8 cellular contexts compared by ENCODE assay signal in genomic region chr4:3388461-3389185, GRCh38. TPM values are rescaled to one million over a fixed set of nuclear protein-coding genes. Genes with fewer than 3 reads are reported as not detected.
DNase-seq lines count a peak whose midpoint lies in the region; ATAC-seq and TF ChIP-seq lines count a peak whose summit lies in the region.

No MANE protein-coding gene starts in this region.

- H3K4me1 ChIP-seq in RWPE2 (ENCODE audit: insufficient read depth, poor library complexity, severe bottlenecking), result peaks cover 19% of the 10 kb centered on the region

- ATAC-seq in GM18520 (IDR thresholded peaks at IDR 0.05; ENCODE audit: unreplicated experiment) (peak; percentile 58), HG02981 (IDR thresholded peaks at IDR 0.05; ENCODE audit: unreplicated experiment) (peak; percentile 65), RWPE2 (ENCODE audit: low read depth) (peak; percentile 34)
- no peak for ATAC-seq in activated T-cell treated with anti-CD3 and anti-CD28 coated beads, Interleukin-2, amount 50 U/mL, for 72 hours (replicated peaks in 1 of 2)

- no peaks in the 10 kb centered on the region for H3K36me3 Mint-ChIP-seq in activated naive CD4-positive, alpha-beta T cell treated with anti-CD3 and anti-CD28 coated beads for 36 hours (ENCODE audit: low read depth)
- peaks cover 0 to 1% of the 10 kb centered on the region in 2 donors for H3K36me3 Mint-ChIP-seq in activated T-cell treated with anti-CD3 and anti-CD28 coated beads, Interleukin-2, amount 50 U/mL, for 72 hours (ENCODE audit: insufficient read depth in 2 of 2)

- no peak overlapping the region for H3K27ac Mint-ChIP-seq in activated naive CD4-positive, alpha-beta T cell treated with anti-CD3 and anti-CD28 coated beads for 36 hours
- no peak overlapping the region for H3K27ac Mint-ChIP-seq in activated T-cell treated with anti-CD3 and anti-CD28 coated beads, Interleukin-2, amount 50 U/mL, for 72 hours

- no peaks in the 10 kb centered on the region for H3K27me3 ChIP-seq in RWPE2 (ENCODE audit: insufficient read depth, poor library complexity, severe bottlenecking)

- intact Hi-C loops in activated naive CD4-positive, alpha-beta T cell treated with anti-CD3 and anti-CD28 coated beads for 36 hours (cut with micrococcal nuclease), result no loop called here

- no peak overlapping the region for H3K4me3 Mint-ChIP-seq in activated naive CD4-positive, alpha-beta T cell treated with anti-CD3 and anti-CD28 coated beads for 36 hours
- H3K4me3 Mint-ChIP-seq in activated T-cell treated with anti-CD3 and anti-CD28 coated beads, Interleukin-2, amount 50 U/mL, for 72 hours, result peak overlapping the region in 1 of 2 donors; percentile 15

- H3K9me3 ChIP-seq in RWPE2 (ENCODE audit: severe bottlenecking), result no peaks in the 10 kb centered on the region

- H3K4me1 Mint-ChIP-seq in activated naive CD4-positive, alpha-beta T cell treated with anti-CD3 and anti-CD28 coated beads for 36 hours (ENCODE audit: low read depth), result peaks cover 18% of the 10 kb centered on the region
- peaks cover 21% of the 10 kb centered on the region for H3K4me1 Mint-ChIP-seq in activated T-cell treated with anti-CD3 and anti-CD28 coated beads, Interleukin-2, amount 50 U/mL, for 72 hours (ENCODE audit: low read depth)

- H3K4me3 ChIP-seq in RWPE2 (ENCODE audit: severe bottlenecking), result peak overlapping the region; percentile 25
- peak overlapping the region; percentile 26 to 49 for H3K4me3 ChIP-seq in foreskin fibroblast (ENCODE audit: low read depth in 1 of 2, low read length in 2 of 2)
- H3K4me3 ChIP-seq in retinal pigment epithelial cell (ENCODE audit: low read length), result peak overlapping the region; percentile 32

- no peak for TF ChIP-seq CTCF in RWPE2 (IDR thresholded peaks at IDR 0.05; ENCODE audit: poor library complexity, severe bottlenecking)
- TF ChIP-seq CTCF in foreskin fibroblast (IDR thresholded peaks at IDR 0.05; ENCODE audit: low read depth, low read length), result no peak
- TF ChIP-seq CTCF in retinal pigment epithelial cell (conservative IDR thresholded peaks at IDR 0.05; ENCODE audit: low read depth, low read length), result no peak

- peaks cover 6% of the 10 kb centered on the region; the same call in 1 of the 2 replicates for H3K36me3 ChIP-seq in RWPE2 (ENCODE audit: low read depth)

- H3K27me3 Mint-ChIP-seq in activated naive CD4-positive, alpha-beta T cell treated with anti-CD3 and anti-CD28 coated beads for 36 hours (ENCODE audit: low read depth), result no peaks in the 10 kb centered on the region
- H3K27me3 Mint-ChIP-seq in activated T-cell treated with anti-CD3 and anti-CD28 coated beads, Interleukin-2, amount 50 U/mL, for 72 hours (ENCODE audit: low read depth), result no peaks in the 10 kb centered on the region

- peak overlapping the region; percentile 97 for H3K27ac ChIP-seq in RWPE2 (ENCODE audit: poor library complexity, severe bottlenecking)

- CTCF ChIA-PET in activated naive CD4-positive, alpha-beta T cell treated with anti-CD3 and anti-CD28 coated beads for 36 hours (lab: Charles Lee), result interaction anchor here (1.1 kb wide), 1 partner anchor 42 kb away, joined by 4 read pairs; no protein-coding TSS in a partner anchor

- no peak for DNase-seq in RWPE2 (ENCODE audit: low spot score)
- DNase-seq in foreskin fibroblast, result peak; percentile 80 to 89
- no peak for DNase-seq in retinal pigment epithelial cell (ENCODE audit: low read depth)
- DNase-seq in central memory CD4-positive, alpha-beta T cell, result no peak
- no peak for DNase-seq in activated naive CD4-positive, alpha-beta T cell treated with anti-CD3 and anti-CD28 coated beads for 36 hours
- DNase-seq in activated T-cell treated with anti-CD3 and anti-CD28 coated beads, Interleukin-2, amount 50 U/mL, for 72 hours, result no peak

- no peaks in the 10 kb centered on the region for H3K9me3 Mint-ChIP-seq in activated naive CD4-positive, alpha-beta T cell treated with anti-CD3 and anti-CD28 coated beads for 36 hours
- no peaks in the 10 kb centered on the region for H3K9me3 Mint-ChIP-seq in activated T-cell treated with anti-CD3 and anti-CD28 coated beads, Interleukin-2, amount 50 U/mL, for 72 hours

RNA-seq across cellular contexts. Expression of gene HGFAC, which starts 53.1 kb away (rescaled TPM):
- not detected for total RNA-seq in activated naive CD4-positive, alpha-beta T cell treated with anti-CD3 and anti-CD28 coated beads for 36 hours
- under 1 TPM; 0.51 to 0.62 TPM for total RNA-seq in activated T-cell treated with anti-CD3 and anti-CD28 coated beads, Interleukin-2, amount 50 U/mL, for 72 hours

Comparison
In these comparisons a context has a peak if more than half of its experiments do, and no peak if none do; other contexts are left out.
1. ATAC-seq: peak in GM18520 (single experiment), HG02981 (single experiment) and RWPE2 (single experiment); none in activated T-cell treated with anti-CD3 and anti-CD28 coated beads, Interleukin-2, amount 50 U/mL, for 72 hours (0 of 2).
2. DNase-seq: peak in foreskin fibroblast (2 of 2); none in RWPE2 (single experiment), retinal pigment epithelial cell (single experiment), central memory CD4-positive, alpha-beta T cell (single experiment), activated naive CD4-positive, alpha-beta T cell treated with anti-CD3 and anti-CD28 coated beads for 36 hours (single experiment) and activated T-cell treated with anti-CD3 and anti-CD28 coated beads, Interleukin-2, amount 50 U/mL, for 72 hours (0 of 2).
3. Peak in every context shown above with its lines, with median percentiles within 50 percentile points of each other: H3K4me3 ChIP-seq.